Comparison of ENCODE assay signal across 17 cellular contexts in genomic region chr9:4325113-4325512, GRCh38. TPM values are rescaled to one million over a fixed set of nuclear protein-coding genes. Genes with fewer than 3 reads are reported as not detected.
A peak's percentile ranks its signal among the peaks of the same experiment; 100 is the strongest.
DNase-seq lines count a peak whose midpoint lies in the region; ATAC-seq and TF ChIP-seq lines count a peak whose summit lies in the region.
"Had no signal": no experiment of that assay in that cellular context is flagged by ENCODE, and none has a peak within 500 bp of the region (broad histone marks: within the 10 kb centered on the region; RNA-seq: fewer than 3 reads in every experiment).

No MANE protein-coding gene starts in this region.

- no peak overlapping the region for H3K27ac ChIP-seq in CD8-positive, alpha-beta T cell (ENCODE audit: low read depth, low read length)
- H3K27ac ChIP-seq in ascending aorta: peak overlapping the region; percentile 37 to 47
- H3K27ac ChIP-seq in naive thymus-derived CD4-positive, alpha-beta T cell (ENCODE audit: low read depth, low read length): no peak overlapping the region
- no peak overlapping the region for H3K27ac ChIP-seq in hepatocyte

- no peaks in the 10 kb centered on the region for H3K9me3 Mint-ChIP-seq in CD8-positive, alpha-beta T cell
- H3K9me3 Mint-ChIP-seq in naive thymus-derived CD4-positive, alpha-beta T cell: peaks cover 0 to 5% (median 0%) of the 10 kb centered on the region in 11 donors
- H3K9me3 Mint-ChIP-seq: H9 had no signal

- H2AFZ ChIP-seq in hepatocyte: no peak overlapping the region

- peaks cover 40% of the 10 kb centered on the region for H3K4me1 Mint-ChIP-seq in CD8-positive, alpha-beta T cell (ENCODE audit: low read depth)
- peaks cover 0 to 43% (median 35%) of the 10 kb centered on the region in 7 donors for H3K4me1 Mint-ChIP-seq in naive thymus-derived CD4-positive, alpha-beta T cell
- H3K4me1 Mint-ChIP-seq: H9 had no signal

- H3K79me2 ChIP-seq in hepatocyte: no peaks in the 10 kb centered on the region

- peak overlapping the region; percentile 7 for H3K4me3 ChIP-seq in CD8-positive, alpha-beta T cell (ENCODE audit: low read depth, low read length)
- no peak overlapping the region for H3K4me3 ChIP-seq in Jurkat, Clone E6-1 (ENCODE audit: low read length)
- H3K4me3 ChIP-seq in ascending aorta (no peak overlapping the region), hepatocyte (no peak overlapping the region), mucosa of descending colon (no peak overlapping the region)
- H3K4me3 ChIP-seq in naive thymus-derived CD4-positive, alpha-beta T cell (ENCODE audit: low read length): no peak overlapping the region

- no peak for ATAC-seq in CD8-positive, alpha-beta T cell
- ATAC-seq in naive thymus-derived CD4-positive, alpha-beta T cell: no peak
- ATAC-seq in GM19035 (IDR thresholded peaks at IDR 0.05; ENCODE audit: unreplicated experiment) (no peak), mucosa of descending colon (no peak)

- no peaks in the 10 kb centered on the region for H3K36me3 ChIP-seq in CD8-positive, alpha-beta T cell (ENCODE audit: insufficient read depth, low read length)
- no peaks in the 10 kb centered on the region for H3K36me3 ChIP-seq in ascending aorta
- no peaks in the 10 kb centered on the region for H3K36me3 ChIP-seq in naive thymus-derived CD4-positive, alpha-beta T cell (ENCODE audit: control insufficient read depth in 2 of 3, insufficient read depth in 3 of 3, low read length in 3 of 3)
- no peaks in the 10 kb centered on the region for H3K36me3 ChIP-seq in hepatocyte (replicated peaks; ENCODE audit: insufficient read depth, low read depth)
- H3K36me3 ChIP-seq in mucosa of descending colon (ENCODE audit: low read depth): no peaks in the 10 kb centered on the region

- no peak for TF ChIP-seq CTCF in CD8-positive, alpha-beta T cell (IDR thresholded peaks at IDR 0.05)
- TF ChIP-seq CTCF in ascending aorta (IDR thresholded peaks at IDR 0.05) (no peak), hepatocyte (IDR thresholded peaks at IDR 0.05; ENCODE audit: poor library complexity) (no peak), mucosa of descending colon (IDR thresholded peaks at IDR 0.05) (no peak), GM13976 (IDR thresholded peaks at IDR 0.05; ENCODE audit: borderline replicate concordance, control extremely low read depth, extremely low read depth, insufficient read depth, missing control alignments) (no peak)

- peak overlapping the region; percentile 29 for H3K4me3 Mint-ChIP-seq in CD8-positive, alpha-beta T cell
- peak overlapping the region in 7 of 10 donors; percentile 2 to 73 (median 43) for H3K4me3 Mint-ChIP-seq in naive thymus-derived CD4-positive, alpha-beta T cell
- H3K4me3 Mint-ChIP-seq: H9 had no signal

- CTCF ChIA-PET in CD8-positive, alpha-beta T cell (lab: Charles Lee): interaction anchor here (5.0 kb wide), 1 partner anchor 14 kb away, joined by 31 read pairs; no protein-coding TSS in a partner anchor
- CTCF ChIA-PET in naive thymus-derived CD4-positive, alpha-beta T cell (lab: Charles Lee): no interaction called here

- H3K4me1 ChIP-seq in CD8-positive, alpha-beta T cell (ENCODE audit: insufficient read depth, low read length): peaks cover 44% of the 10 kb centered on the region
- H3K4me1 ChIP-seq in ascending aorta (peaks cover 3 to 7% of the 10 kb centered on the region in 2 donors), hepatocyte (ENCODE audit: insufficient read depth) (no peaks in the 10 kb centered on the region), mucosa of descending colon (ENCODE audit: low read depth) (no peaks in the 10 kb centered on the region)
- H3K4me1 ChIP-seq in naive thymus-derived CD4-positive, alpha-beta T cell (ENCODE audit: control insufficient read depth in 2 of 2, insufficient read depth in 2 of 2, low read length in 2 of 2): peaks cover 0 to 15% of the 10 kb centered on the region in 2 donors

- no peak for DNase-seq in CD8-positive, alpha-beta T cell
- peak; percentile 10 for DNase-seq in Jurkat, Clone E6-1 (ENCODE audit: low read depth, low spot score)
- DNase-seq in ascending aorta (ENCODE audit: low spot score in 2 of 2) (no peak), hepatocyte (ENCODE audit: low spot score) (no peak), mucosa of descending colon (no peak), GM13976 (ENCODE audit: low spot score) (no peak)
- peak in 4 of 9 donors; percentile 13 to 59 (median 40) for DNase-seq in naive thymus-derived CD4-positive, alpha-beta T cell
- DNase-seq: C1 segment of cervical spinal cord, H9, KG1, NCI-H1417 treated with DMSO at 0.1 percent for 48 hours, NCI-H187 treated with DMSO at 0.1 percent for 48 hours, NCI-H2227 treated with DMSO at 0.1 percent for 48 hours, NCI-H524, RPMI8226, SHP77 treated with DMSO at 0.1 percent for 48 hours had no signal

- no peaks in the 10 kb centered on the region for H3K36me3 Mint-ChIP-seq in CD8-positive, alpha-beta T cell
- peaks cover 0 to 6% (median 4%) of the 10 kb centered on the region in 5 donors for H3K36me3 Mint-ChIP-seq in naive thymus-derived CD4-positive, alpha-beta T cell

- intact Hi-C loops in CD8-positive, alpha-beta T cell (cut with DNase I, micrococcal nuclease): no loop called here
- intact Hi-C loops in ascending aorta (cut with DNase I) (no loop called here), mucosa of descending colon (cut with DNase I, micrococcal nuclease) (no loop called here)
- intact Hi-C loops in naive thymus-derived CD4-positive, alpha-beta T cell (cut with micrococcal nuclease): no loop called here

- H3K9me3 ChIP-seq in CD8-positive, alpha-beta T cell (ENCODE audit: low read length): no peaks in the 10 kb centered on the region
- no peaks in the 10 kb centered on the region for H3K9me3 ChIP-seq in ascending aorta
- H3K9me3 ChIP-seq in naive thymus-derived CD4-positive, alpha-beta T cell (ENCODE audit: control insufficient read depth in 2 of 3, low read length in 3 of 3): no peaks in the 10 kb centered on the region
- no peaks in the 10 kb centered on the region for H3K9me3 ChIP-seq in hepatocyte (ENCODE audit: low read depth)
- H3K9me3 ChIP-seq in mucosa of descending colon: no peaks in the 10 kb centered on the region

- POLR2A ChIA-PET in CD8-positive, alpha-beta T cell (lab: Charles Lee): no interaction called here
- POLR2A ChIA-PET in naive thymus-derived CD4-positive, alpha-beta T cell (lab: Charles Lee): interaction anchor here (0.8 kb wide), 1 partner anchor 9 kb away, joined by 4 read pairs; no protein-coding TSS in a partner anchor

- H3K27ac Mint-ChIP-seq in CD8-positive, alpha-beta T cell: peak overlapping the region; percentile 37
- H3K27ac Mint-ChIP-seq in naive thymus-derived CD4-positive, alpha-beta T cell: peak overlapping the region in 6 of 9 donors; percentile 0 to 73 (median 34)
- H3K27ac Mint-ChIP-seq: H9 had no signal

- H3K9me2 ChIP-seq in hepatocyte (replicated peaks; ENCODE audit: insufficient read depth): no peaks in the 10 kb centered on the region

- in situ Hi-C loops in GM13976 (cut with MboI; ENCODE audit: low sequenced_read_pairs, unreplicated experiment): loop anchor here (25.0 kb wide), 1 partner anchor 588 kb away; no protein-coding TSS in a partner anchor

- H3K4me2 ChIP-seq in hepatocyte: no peak overlapping the region

- H3K27me3 Mint-ChIP-seq in CD8-positive, alpha-beta T cell (ENCODE audit: low read depth): peaks cover 2% of the 10 kb centered on the region
- H3K27me3 Mint-ChIP-seq in naive thymus-derived CD4-positive, alpha-beta T cell: peaks cover 0 to 10% (median 7%) of the 10 kb centered on the region in 5 donors

- H3K27me3 ChIP-seq in CD8-positive, alpha-beta T cell (ENCODE audit: insufficient read depth, low read length): no peaks in the 10 kb centered on the region
- H3K27me3 ChIP-seq in ascending aorta (no peaks in the 10 kb centered on the region), hepatocyte (no peaks in the 10 kb centered on the region)
- no peaks in the 10 kb centered on the region for H3K27me3 ChIP-seq in naive thymus-derived CD4-positive, alpha-beta T cell (ENCODE audit: control insufficient read depth in 2 of 2, insufficient read depth in 2 of 2, low read length in 2 of 2)

- H4K20me1 ChIP-seq in hepatocyte (ENCODE audit: insufficient read depth, poor library complexity, severe bottlenecking): no peaks in the 10 kb centered on the region

RNA-seq across cellular contexts. Expression of gene GLIS3, which starts 25.2 kb away (rescaled TPM):
- total RNA-seq in CD8-positive, alpha-beta T cell: 1 to 10 TPM; 3.3 to 5.6 TPM
- 1.2 TPM for polyA plus RNA-seq in Jurkat, Clone E6-1 (2012; ENCODE audit: insufficient read depth, insufficient read length)
- 11.9 TPM for total RNA-seq in ascending aorta
- 10 to 100 TPM in 1 of 5 experiments, 1 to 10 TPM in 3, under 1 TPM in 1; 0.60 to 13.0 (median 6.1) TPM for total RNA-seq in naive thymus-derived CD4-positive, alpha-beta T cell
- polyA plus RNA-seq in naive thymus-derived CD4-positive, alpha-beta T cell: 1 to 10 TPM in 1 of 2 donors, not detected in 1; 2.4 TPM
- total RNA-seq in hepatocyte: 19.3 and 30.0 TPM in 2 replicates
- 14.0 and 16.6 TPM in 2 replicates for polyA plus RNA-seq in hepatocyte
- 10 to 100 TPM; 14.3 to 25.7 (median 15.8) TPM for total RNA-seq in mucosa of descending colon

Comparison
In these comparisons a context has a peak if more than half of its experiments do, and no peak if none do; other contexts are left out.
1. H3K27ac ChIP-seq: peak in ascending aorta (2 of 2); none in CD8-positive, alpha-beta T cell (single experiment), naive thymus-derived CD4-positive, alpha-beta T cell (single experiment) and hepatocyte (single experiment).